Comparison of ENCODE assay signal across 43 cellular contexts in genomic region chr2:208127090-208127489, GRCh38. TPM values are rescaled to one million over a fixed set of nuclear protein-coding genes. Genes with fewer than 3 reads are reported as not detected.
"Had no signal": no experiment of that assay in that cellular context is flagged by ENCODE, and none has a peak within 500 bp of the region (broad histone marks: within the 10 kb centered on the region; RNA-seq: fewer than 3 reads in every experiment).

No MANE protein-coding gene starts in this region.

- H3K27me3 Mint-ChIP-seq: brain had no signal

- H3K36me3 ChIP-seq: adrenal gland, ascending aorta, brain microvascular endothelial cell, breast epithelium, cardiac muscle cell had no signal

- FAIRE-seq: astrocyte, bronchial epithelial cell, colon had no signal

- H3K9me3 Mint-ChIP-seq: activated naive CD4-positive, alpha-beta T cell treated with anti-CD3 and anti-CD28 coated beads for 36 hours; activated naive CD4-positive, alpha-beta T cell treated with anti-CD3 and anti-CD28 coated beads, Interleukin-2, amount 10 ng/mL, durations not matched to agents 7 days and 5 days; activated naive CD4-positive, alpha-beta T cell treated with anti-CD3 and anti-CD28 coated beads, Interleukin-2, amount 50 U/mL, for 72 hours; activated naive CD8-positive, alpha-beta T cell treated with anti-CD3 and anti-CD28 coated beads, Interleukin-2, amount 50 U/mL, for 24 hours; activated T-cell treated with anti-CD3 and anti-CD28 coated beads, Interleukin-2, amount 50 U/mL, for 72 hours; activated T-helper 1 cell treated with anti-CD3 and anti-CD28 coated beads, Interleukin-12 subunit alpha, Interleukin-12 subunit beta, Interleukin-2, Interleukin-4 antibody, amounts not matched to agents 30 ng/mL and 10 ng/mL and 1 ng/mL, durations not matched to agents 14 hours and 24 hours and 36 hours; activated T-helper 17 cell treated with anti-CD3 and anti-CD28 coated beads, Interleukin-2, amount 50 U/mL, for 72 hours; activated T-helper 2 cell treated with anti-CD3 and anti-CD28 coated beads, Interferon-gamma antibody, Interleukin-2, Interleukin-4, amounts not matched to agents 10 μg/mL and 5 μg/mL and 100 μg/mL, durations not matched to agents 14 hours and 24 hours and 36 hours; central memory CD8-positive, alpha-beta T cell had no signal

- DNase-seq: activated effector memory CD4-positive, alpha-beta T cell treated with anti-CD3 and anti-CD28 coated beads, Interleukin-2, amount 50 U/mL, for 16 hours; activated effector memory CD4-positive, alpha-beta T cell treated with Interleukin-2 at 50 U/mL for 16 hours; activated gamma-delta T cell; activated gamma-delta T cell treated with Interleukin-2 at 50 U/mL for 16 hours; activated naive CD4-positive, alpha-beta T cell; activated naive CD4-positive, alpha-beta T cell treated with anti-CD3 and anti-CD28 coated beads for 36 hours; activated naive CD4-positive, alpha-beta T cell treated with anti-CD3 and anti-CD28 coated beads, Interleukin-2, amount 10 ng/mL, durations not matched to agents 7 days and 5 days; activated naive CD4-positive, alpha-beta T cell treated with anti-CD3 and anti-CD28 coated beads, Interleukin-2, amount 50 U/mL, for 16 hours; activated naive CD4-positive, alpha-beta T cell treated with Interleukin-2 at 50 U/mL for 16 hours; activated naive CD8-positive, alpha-beta T cell treated with anti-CD3 and anti-CD28 coated beads for 36 hours; activated naive CD8-positive, alpha-beta T cell treated with anti-CD3 and anti-CD28 coated beads, Interleukin-2, amount 10 ng/mL, durations not matched to agents 7 days and 5 days; activated naive CD8-positive, alpha-beta T cell treated with anti-CD3 and anti-CD28 coated beads, Interleukin-2, amount 50 U/mL, for 24 hours; activated T-cell treated with anti-CD3 and anti-CD28 coated beads, Interleukin-2, amount 50 U/mL, for 4 hours; activated T-cell treated with anti-CD3 and anti-CD28 coated beads, Interleukin-2, amount 50 U/mL, for 48 hours; activated T-cell treated with anti-CD3 and anti-CD28 coated beads, Interleukin-2, amount 50 U/mL, for 72 hours; adrenal gland; amniotic stem cell; amygdala; anterior cingulate cortex; aorta; body of pancreas; brain microvascular endothelial cell; caudate nucleus; central memory CD4-positive, alpha-beta T cell; cerebellar nuclear complex had no signal

- H3K4me1 ChIP-seq: ascending aorta, breast epithelium had no signal

- ATAC-seq: activated naive CD4-positive, alpha-beta T cell treated with anti-CD3 and anti-CD28 coated beads, Interleukin-2, amount 50 U/mL, for 72 hours; activated naive CD8-positive, alpha-beta T cell treated with anti-CD3 and anti-CD28 coated beads, Interleukin-2, amount 50 U/mL, for 24 hours; activated T-cell treated with anti-CD3 and anti-CD28 coated beads, Interleukin-2, amount 50 U/mL, for 4 hours; activated T-cell treated with anti-CD3 and anti-CD28 coated beads, Interleukin-2, amount 50 U/mL, for 72 hours; activated T-helper 17 cell treated with anti-CD3 and anti-CD28 coated beads, Interleukin-2, amount 50 U/mL, for 72 hours; body of pancreas had no signal

- H3K9me3 ChIP-seq: adrenal gland, ascending aorta, body of pancreas, breast epithelium had no signal

- H3K36me3 Mint-ChIP-seq: activated naive CD4-positive, alpha-beta T cell treated with anti-CD3 and anti-CD28 coated beads, Interleukin-2, amount 10 ng/mL, durations not matched to agents 7 days and 5 days; activated naive CD4-positive, alpha-beta T cell treated with anti-CD3 and anti-CD28 coated beads, Interleukin-2, amount 50 U/mL, for 24 hours; activated naive CD4-positive, alpha-beta T cell treated with anti-CD3 and anti-CD28 coated beads, Interleukin-2, amount 50 U/mL, for 72 hours; activated naive CD8-positive, alpha-beta T cell; activated naive CD8-positive, alpha-beta T cell treated with anti-CD3 and anti-CD28 coated beads for 36 hours; brain had no signal

- H3K27ac Mint-ChIP-seq: activated naive CD4-positive, alpha-beta T cell treated with anti-CD3 and anti-CD28 coated beads for 36 hours; activated naive CD4-positive, alpha-beta T cell treated with anti-CD3 and anti-CD28 coated beads, Interleukin-2, amount 10 ng/mL, durations not matched to agents 7 days and 5 days; activated naive CD4-positive, alpha-beta T cell treated with anti-CD3 and anti-CD28 coated beads, Interleukin-2, amount 50 U/mL, for 24 hours; activated naive CD4-positive, alpha-beta T cell treated with anti-CD3 and anti-CD28 coated beads, Interleukin-2, amount 50 U/mL, for 72 hours; activated naive CD8-positive, alpha-beta T cell; activated naive CD8-positive, alpha-beta T cell treated with anti-CD3 and anti-CD28 coated beads for 36 hours; activated naive CD8-positive, alpha-beta T cell treated with anti-CD3 and anti-CD28 coated beads, Interleukin-2, amount 10 ng/mL, durations not matched to agents 7 days and 5 days; activated naive CD8-positive, alpha-beta T cell treated with anti-CD3 and anti-CD28 coated beads, Interleukin-2, amount 50 U/mL, for 24 hours; activated T-cell treated with anti-CD3 and anti-CD28 coated beads, Interleukin-2, amount 50 U/mL, for 72 hours; activated T-helper 1 cell treated with anti-CD3 and anti-CD28 coated beads, Interleukin-12 subunit alpha, Interleukin-12 subunit beta, Interleukin-2, Interleukin-4 antibody, amounts not matched to agents 30 ng/mL and 10 ng/mL and 1 ng/mL, durations not matched to agents 14 hours and 24 hours and 36 hours; activated T-helper 17 cell treated with anti-CD3 and anti-CD28 coated beads, Interleukin-2, amount 50 U/mL, for 72 hours; activated T-helper 2 cell treated with anti-CD3 and anti-CD28 coated beads, Interferon-gamma antibody, Interleukin-2, Interleukin-4, amounts not matched to agents 10 μg/mL and 5 μg/mL and 100 μg/mL, durations not matched to agents 14 hours and 24 hours and 36 hours; brain had no signal

- H3K4me1 Mint-ChIP-seq: activated T-helper 17 cell treated with anti-CD3 and anti-CD28 coated beads, Interleukin-2, amount 50 U/mL, for 72 hours had no signal

- H3K4me3 ChIP-seq: adrenal gland, ascending aorta, body of pancreas, breast epithelium, cardiac muscle cell had no signal

- H3K4me3 Mint-ChIP-seq: activated naive CD4-positive, alpha-beta T cell treated with anti-CD3 and anti-CD28 coated beads for 36 hours; activated naive CD4-positive, alpha-beta T cell treated with anti-CD3 and anti-CD28 coated beads, Interleukin-2, amount 10 ng/mL, durations not matched to agents 7 days and 5 days; activated naive CD4-positive, alpha-beta T cell treated with anti-CD3 and anti-CD28 coated beads, Interleukin-2, amount 50 U/mL, for 24 hours; activated naive CD8-positive, alpha-beta T cell; activated naive CD8-positive, alpha-beta T cell treated with anti-CD3 and anti-CD28 coated beads for 36 hours; activated naive CD8-positive, alpha-beta T cell treated with anti-CD3 and anti-CD28 coated beads, Interleukin-2, amount 10 ng/mL, durations not matched to agents 7 days and 5 days; activated naive CD8-positive, alpha-beta T cell treated with anti-CD3 and anti-CD28 coated beads, Interleukin-2, amount 50 U/mL, for 24 hours; activated T-cell treated with anti-CD3 and anti-CD28 coated beads, Interleukin-2, amount 50 U/mL, for 4 hours; activated T-cell treated with anti-CD3 and anti-CD28 coated beads, Interleukin-2, amount 50 U/mL, for 72 hours; activated T-helper 1 cell treated with anti-CD3 and anti-CD28 coated beads, Interleukin-12 subunit alpha, Interleukin-12 subunit beta, Interleukin-2, Interleukin-4 antibody, amounts not matched to agents 30 ng/mL and 10 ng/mL and 1 ng/mL, durations not matched to agents 14 hours and 24 hours and 36 hours; activated T-helper 17 cell treated with anti-CD3 and anti-CD28 coated beads, Interleukin-2, amount 50 U/mL, for 72 hours; brain; central memory CD8-positive, alpha-beta T cell had no signal

- H3K27ac ChIP-seq: adrenal gland, ascending aorta, body of pancreas, brain microvascular endothelial cell, breast epithelium, cardiac muscle cell had no signal

- H3K27me3 ChIP-seq: ascending aorta, body of pancreas, brain microvascular endothelial cell, breast epithelium, cardiac muscle cell had no signal

RNA-seq across cellular contexts. Expression of gene CRYGC, which starts 2.5 kb away (rescaled TPM):
- total RNA-seq: activated naive CD4-positive, alpha-beta T cell treated with anti-CD3 and anti-CD28 coated beads for 36 hours; activated naive CD4-positive, alpha-beta T cell treated with anti-CD3 and anti-CD28 coated beads, Interleukin-2, amount 50 U/mL, for 72 hours; activated naive CD8-positive, alpha-beta T cell treated with anti-CD3 and anti-CD28 coated beads for 36 hours; activated naive CD8-positive, alpha-beta T cell treated with anti-CD3 and anti-CD28 coated beads, Interleukin-2, amount 10 ng/mL, durations not matched to agents 7 days and 5 days; activated T-cell treated with anti-CD3 and anti-CD28 coated beads, Interleukin-2, amount 50 U/mL, for 4 hours; activated T-cell treated with anti-CD3 and anti-CD28 coated beads, Interleukin-2, amount 50 U/mL, for 72 hours; activated T-helper 1 cell treated with anti-CD3 and anti-CD28 coated beads, Interleukin-12 subunit alpha, Interleukin-12 subunit beta, Interleukin-2, Interleukin-4 antibody, amounts not matched to agents 30 ng/mL and 10 ng/mL and 1 ng/mL, durations not matched to agents 14 hours and 24 hours and 36 hours; activated T-helper 17 cell treated with anti-CD3 and anti-CD28 coated beads, Interleukin-2, amount 50 U/mL, for 72 hours; activated T-helper 2 cell treated with anti-CD3 and anti-CD28 coated beads, Interferon-gamma antibody, Interleukin-2, Interleukin-4, amounts not matched to agents 10 μg/mL and 5 μg/mL and 100 μg/mL, durations not matched to agents 14 hours and 24 hours and 36 hours; adrenal gland; aorta; ascending aorta; astrocyte; body of pancreas; breast epithelium; bronchial epithelial cell; cardiac muscle cell; cardiac septum; cerebellum; chondrocyte had no signal
- polyA plus RNA-seq: adipose tissue, adrenal gland, aorta, cardiac muscle cell had no signal

RNA-seq across cellular contexts. Expression of gene CRYGD, which starts 2.8 kb away (rescaled TPM):
- total RNA-seq: activated naive CD4-positive, alpha-beta T cell treated with anti-CD3 and anti-CD28 coated beads for 36 hours; activated naive CD4-positive, alpha-beta T cell treated with anti-CD3 and anti-CD28 coated beads, Interleukin-2, amount 50 U/mL, for 72 hours; activated naive CD8-positive, alpha-beta T cell treated with anti-CD3 and anti-CD28 coated beads for 36 hours; activated naive CD8-positive, alpha-beta T cell treated with anti-CD3 and anti-CD28 coated beads, Interleukin-2, amount 10 ng/mL, durations not matched to agents 7 days and 5 days; activated T-cell treated with anti-CD3 and anti-CD28 coated beads, Interleukin-2, amount 50 U/mL, for 4 hours; activated T-cell treated with anti-CD3 and anti-CD28 coated beads, Interleukin-2, amount 50 U/mL, for 72 hours; activated T-helper 1 cell treated with anti-CD3 and anti-CD28 coated beads, Interleukin-12 subunit alpha, Interleukin-12 subunit beta, Interleukin-2, Interleukin-4 antibody, amounts not matched to agents 30 ng/mL and 10 ng/mL and 1 ng/mL, durations not matched to agents 14 hours and 24 hours and 36 hours; activated T-helper 17 cell treated with anti-CD3 and anti-CD28 coated beads, Interleukin-2, amount 50 U/mL, for 72 hours; activated T-helper 2 cell treated with anti-CD3 and anti-CD28 coated beads, Interferon-gamma antibody, Interleukin-2, Interleukin-4, amounts not matched to agents 10 μg/mL and 5 μg/mL and 100 μg/mL, durations not matched to agents 14 hours and 24 hours and 36 hours; adrenal gland; aorta; ascending aorta; astrocyte; body of pancreas; breast epithelium; bronchial epithelial cell; cardiac muscle cell; cardiac septum; chondrocyte had no signal
- polyA plus RNA-seq: adipose tissue, adrenal gland, aorta, cardiac muscle cell had no signal

RNA-seq across cellular contexts. Expression of gene CRYGB, which starts 18.9 kb away (rescaled TPM):
- total RNA-seq: activated naive CD4-positive, alpha-beta T cell treated with anti-CD3 and anti-CD28 coated beads for 36 hours; activated naive CD4-positive, alpha-beta T cell treated with anti-CD3 and anti-CD28 coated beads, Interleukin-2, amount 50 U/mL, for 72 hours; activated naive CD8-positive, alpha-beta T cell treated with anti-CD3 and anti-CD28 coated beads for 36 hours; activated naive CD8-positive, alpha-beta T cell treated with anti-CD3 and anti-CD28 coated beads, Interleukin-2, amount 10 ng/mL, durations not matched to agents 7 days and 5 days; activated T-cell treated with anti-CD3 and anti-CD28 coated beads, Interleukin-2, amount 50 U/mL, for 4 hours; activated T-cell treated with anti-CD3 and anti-CD28 coated beads, Interleukin-2, amount 50 U/mL, for 72 hours; activated T-helper 1 cell treated with anti-CD3 and anti-CD28 coated beads, Interleukin-12 subunit alpha, Interleukin-12 subunit beta, Interleukin-2, Interleukin-4 antibody, amounts not matched to agents 30 ng/mL and 10 ng/mL and 1 ng/mL, durations not matched to agents 14 hours and 24 hours and 36 hours; activated T-helper 17 cell treated with anti-CD3 and anti-CD28 coated beads, Interleukin-2, amount 50 U/mL, for 72 hours; activated T-helper 2 cell treated with anti-CD3 and anti-CD28 coated beads, Interferon-gamma antibody, Interleukin-2, Interleukin-4, amounts not matched to agents 10 μg/mL and 5 μg/mL and 100 μg/mL, durations not matched to agents 14 hours and 24 hours and 36 hours; adrenal gland; aorta; ascending aorta; astrocyte; body of pancreas; breast epithelium; bronchial epithelial cell; cardiac muscle cell; cardiac septum; cerebellum; chondrocyte had no signal
- polyA plus RNA-seq: adipose tissue, adrenal gland, aorta, cardiac muscle cell had no signal

RNA-seq across cellular contexts. Expression of gene CRYGA, which starts 36.3 kb away (rescaled TPM):
- total RNA-seq: activated naive CD4-positive, alpha-beta T cell treated with anti-CD3 and anti-CD28 coated beads for 36 hours; activated naive CD4-positive, alpha-beta T cell treated with anti-CD3 and anti-CD28 coated beads, Interleukin-2, amount 50 U/mL, for 72 hours; activated naive CD8-positive, alpha-beta T cell treated with anti-CD3 and anti-CD28 coated beads for 36 hours; activated naive CD8-positive, alpha-beta T cell treated with anti-CD3 and anti-CD28 coated beads, Interleukin-2, amount 10 ng/mL, durations not matched to agents 7 days and 5 days; activated T-cell treated with anti-CD3 and anti-CD28 coated beads, Interleukin-2, amount 50 U/mL, for 4 hours; activated T-cell treated with anti-CD3 and anti-CD28 coated beads, Interleukin-2, amount 50 U/mL, for 72 hours; activated T-helper 1 cell treated with anti-CD3 and anti-CD28 coated beads, Interleukin-12 subunit alpha, Interleukin-12 subunit beta, Interleukin-2, Interleukin-4 antibody, amounts not matched to agents 30 ng/mL and 10 ng/mL and 1 ng/mL, durations not matched to agents 14 hours and 24 hours and 36 hours; activated T-helper 17 cell treated with anti-CD3 and anti-CD28 coated beads, Interleukin-2, amount 50 U/mL, for 72 hours; activated T-helper 2 cell treated with anti-CD3 and anti-CD28 coated beads, Interferon-gamma antibody, Interleukin-2, Interleukin-4, amounts not matched to agents 10 μg/mL and 5 μg/mL and 100 μg/mL, durations not matched to agents 14 hours and 24 hours and 36 hours; adrenal gland; aorta; ascending aorta; astrocyte; body of pancreas; breast epithelium; bronchial epithelial cell; cardiac muscle cell; cardiac septum; cerebellum; chondrocyte had no signal
- polyA plus RNA-seq: adipose tissue, adrenal gland, aorta, cardiac muscle cell had no signal
